ENCODE assay signal across 8 cellular contexts in the genomic region with DNA sequence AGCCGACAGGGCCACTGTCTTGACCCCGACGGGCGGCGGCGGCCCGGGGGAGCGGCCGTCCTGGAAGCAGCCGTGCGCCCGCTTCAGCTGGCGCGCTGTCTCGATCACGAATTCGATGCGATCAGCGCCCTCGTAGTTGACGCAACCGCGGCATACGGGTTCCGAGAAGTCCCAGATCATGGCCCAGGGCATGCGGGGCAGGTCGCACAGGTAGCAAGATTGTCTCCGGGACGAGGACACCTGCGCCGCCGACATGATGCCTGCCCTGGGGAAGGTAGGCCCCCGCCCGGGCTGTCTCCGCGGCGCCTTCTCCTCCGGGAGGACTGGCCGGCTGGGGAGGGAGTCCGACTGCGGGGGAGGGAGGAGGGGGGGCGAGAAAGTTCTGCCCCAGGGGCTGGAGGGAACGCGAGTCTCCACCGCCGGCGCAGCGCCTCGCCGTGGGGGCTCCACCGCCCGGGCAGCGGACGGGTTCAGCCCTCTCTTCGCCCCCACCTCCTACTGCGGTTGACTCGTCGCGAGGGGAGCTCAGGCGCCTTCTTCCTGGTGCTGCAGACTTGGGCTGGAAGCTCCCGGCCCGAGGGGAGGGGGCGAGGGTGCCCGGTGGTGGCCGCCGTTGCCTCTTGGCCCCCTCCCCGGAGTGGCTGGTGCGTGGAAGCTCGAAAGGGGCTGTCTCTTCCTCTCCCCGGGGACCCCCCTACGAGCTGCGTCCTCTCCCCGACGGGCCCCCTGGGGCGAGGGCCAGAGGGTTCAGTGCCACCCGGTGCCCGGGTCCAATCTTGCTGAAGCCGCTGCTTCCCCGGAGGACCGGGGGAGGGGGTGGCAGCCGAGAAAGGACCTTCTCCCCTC. TPM values are rescaled to one million over a fixed set of nuclear protein-coding genes. Genes with fewer than 3 reads are reported as not detected.
DNase-seq lines count a peak whose midpoint lies in the region; ATAC-seq, FAIRE-seq and TF ChIP-seq lines count a peak whose summit lies in the region.

No MANE protein-coding gene starts in this region.

- peaks cover 5% of the 10 kb centered on the region for H3K9me1 ChIP-seq in K562 (ENCODE audit: control insufficient read depth, insufficient read depth, low read length)

- CTCF ChIA-PET in K562 (lab: Yijun Ruan, JAX; ENCODE audit: low intra/inter-chr PET ratio) = interaction anchor here (1.7 kb wide), 1 partner anchor 114 kb away, joined by 5 read pairs; no protein-coding TSS in a partner anchor

- H3K4me3 ChIP-seq in K562 = peak overlapping the region; percentile 65
- peak overlapping the region; percentile 94 for H3K4me3 ChIP-seq in iPS-18a (ENCODE audit: low read length)
- peak overlapping the region; percentile 53 to 93 (median 79) for H3K4me3 ChIP-seq in skin epidermis

- H2AFZ ChIP-seq in K562 (ENCODE audit: low read depth, low read length) = peak overlapping the region; percentile 59; the same call in 1 of the 2 replicates

- DNase-seq in ELR (ENCODE audit: low read depth) = peak; percentile 71
- peak in 52 of 76 experiments; percentile 7 to 77 (median 48) for DNase-seq in HUDEP-2 (lab: John Stamatoyannopoulos, UW; ENCODE audit: unreplicated experiment in 76 of 76)
- DNase-seq in T-helper 22 cell (ENCODE audit: low read depth) = peak; percentile 52
- peak; percentile 75 to 79 (median 77) for DNase-seq in K562 (ENCODE audit: extremely low read depth in 1 of 4, low spot score in 3 of 4)
- no peak for DNase-seq in HuH-7 (ENCODE audit: low spot score)

- 0% methylated on average over 16 of the region's 81 CpGs for WGBS in K562 (ENCODE audit: insufficient coverage, low coverage, missing lambda C conversion rate)

- peak overlapping the region; percentile 73 for H3K4me2 ChIP-seq in K562 (ENCODE audit: insufficient read depth, low read length)

- H3K36me3 ChIP-seq in K562 (ENCODE audit: control insufficient read depth, insufficient read depth, low read length) (peaks cover 24% of the 10 kb centered on the region; the same call in 2 of the 3 replicates), iPS-18a (ENCODE audit: control insufficient read depth, low read depth, low read length) (no peaks in the 10 kb centered on the region)

- intact Hi-C loops in K562 (cut with micrococcal nuclease) = loop anchor here (1.0 to 10.0 kb wide), 3 partner anchors 13 to 113 kb away; no protein-coding TSS in a partner anchor

- H3K4me1 ChIP-seq in K562 (replicated peaks in 1 of 2; ENCODE audit: control insufficient read depth in 2 of 2, insufficient read depth in 2 of 2, low read length in 2 of 2) (peaks cover 25 to 60% of the 10 kb centered on the region in 2 experiments), iPS-18a (ENCODE audit: control insufficient read depth, low read depth, low read length) (peaks cover 54% of the 10 kb centered on the region)

- no peaks in the 10 kb centered on the region for H3K27me3 ChIP-seq in K562 (ENCODE audit: control insufficient read depth in 2 of 2, insufficient read depth in 2 of 2, low read length in 2 of 2)
- H3K27me3 ChIP-seq in iPS-18a (ENCODE audit: control insufficient read depth, insufficient read depth, low read length) = no peaks in the 10 kb centered on the region

- in situ Hi-C loops in K562 (cut with MboI) = no loop called here

- TF ChIP-seq CTCF in K562 (IDR thresholded peaks at IDR 0.05 in 2 of 3, conservative IDR thresholded peaks at IDR 0.05 in 1 of 3; ENCODE audit: insufficient read depth in 2 of 3, low read depth in 1 of 3, low read length in 3 of 3) = peak in 2 of 3 experiments; percentile 28 to 56; a peak in 5 of 6 replicates

- BruUV-seq in K562 (replicated peaks; lab: Mats Ljungman, UMichigan) = TSS peak; percentile 23

- POLR2A ChIA-PET in K562 (lab: Yijun Ruan, JAX) = interaction anchor here (0.5 to 1.5 kb wide), 8 partner anchors 9 to 105 kb away, joined by 3 to 4 read pairs (median 4); no protein-coding TSS in a partner anchor

- ATAC-seq in GM21423 (IDR thresholded peaks at IDR 0.05; ENCODE audit: unreplicated experiment) = peak; percentile 27
- ATAC-seq in K562 = peak; percentile 74

- H3K27ac ChIP-seq in K562 (ENCODE audit: extremely low read depth, low read depth, low read length) (peak overlapping the region; percentile 95), iPS-18a (ENCODE audit: low read length) (peak overlapping the region; percentile 19), skin epidermis (peak overlapping the region; percentile 94 to 100 (median 99))

- H3K9ac ChIP-seq in K562 (ENCODE audit: insufficient read depth in 1 of 2, low read depth in 2 of 2, low read length in 2 of 2) (peak overlapping the region; percentile 79 to 96), iPS-18a (ENCODE audit: low read length) (peak overlapping the region; percentile 79)

- TF ChIP-seq EP300 in K562 (IDR thresholded peaks at IDR 0.05; ENCODE audit: low read length) = 0 out of 2 replicates have a peak, but pooled peaks have one; percentile 7

- TF ChIP-seq RAD21 in K562 (CRISPR knock-in tag; conservative IDR thresholded peaks at IDR 0.05 in 1 of 2, IDR thresholded peaks at IDR 0.05 in 1 of 2) = peak; percentile 30 to 48

- FAIRE-seq in K562 (lab: Jason Lieb, UNC) = no peak

- H3K79me2 ChIP-seq in K562 (ENCODE audit: control insufficient read depth, insufficient read depth, low read length) = peaks cover 42% of the 10 kb centered on the region

- no peaks in the 10 kb centered on the region for H3K9me3 ChIP-seq in K562 (replicated peaks; ENCODE audit: control insufficient read depth, insufficient read depth, low read depth, low read length)
- no peaks in the 10 kb centered on the region for H3K9me3 ChIP-seq in iPS-18a (ENCODE audit: control insufficient read depth, low read depth, low read length)

- H4K20me1 ChIP-seq in K562 (replicated peaks; ENCODE audit: control insufficient read depth, insufficient read depth, low read length) = peaks cover 4% of the 10 kb centered on the region; the same call in 1 of the 2 replicates

- TF ChIP-seq POLR2A in K562 (conservative IDR thresholded peaks at IDR 0.05) = no peak; the same call in none of the 2 replicates

TF ChIP-seq in K562, 482 proteins besides CTCF, POLR2A, EP300 and RAD21 (continues in another document):
- no peak for TF ChIP-seq NCOA6 (IDR thresholded peaks at IDR 0.05)
- TF ChIP-seq KAT2B (IDR thresholded peaks at IDR 0.05; ENCODE audit: low read depth, low read length) = no peak
- TF ChIP-seq DACH1 (IDR thresholded peaks at IDR 0.05; ENCODE audit: partially characterized antibody) = no peak
- peak; percentile 29 for TF ChIP-seq HNRNPK (IDR thresholded peaks at IDR 0.05; ENCODE audit: low read depth, low read length, poor library complexity, severe bottlenecking)
- TF ChIP-seq ZNF644 (tag; IDR thresholded peaks at IDR 0.05; ENCODE audit: low read depth) = no peak
- no peak for TF ChIP-seq TCF3 (CRISPR knock-in tag; IDR thresholded peaks at IDR 0.05)
- TF ChIP-seq RBFOX2 (IDR thresholded peaks at IDR 0.05; ENCODE audit: low read depth, low read length) = peak; percentile 79
- no peak for TF ChIP-seq TARDBP (IDR thresholded peaks at IDR 0.05)
- no peak for TF ChIP-seq MIER1 (IDR thresholded peaks at IDR 0.05; ENCODE audit: low read depth)
- TF ChIP-seq CBFA2T2 (conservative IDR thresholded peaks at IDR 0.05) = no peak
- TF ChIP-seq U2AF2 (optimal IDR thresholded peaks at IDR 0.05; ENCODE audit: low read depth, low read length) = no peak
- TF ChIP-seq ZNF274 (IDR thresholded peaks at IDR 0.05; ENCODE audit: borderline replicate concordance, low read depth, low read length) = no peak
- TF ChIP-seq HIVEP1 (CRISPR knock-in tag; IDR thresholded peaks at IDR 0.05) = no peak
- peak; percentile 34; the same call in 1 of the 2 replicates for TF ChIP-seq ATF3 (IDR thresholded peaks at IDR 0.05)
- TF ChIP-seq ATF3 (CRISPR knock-in tag; conservative IDR thresholded peaks at IDR 0.05) = no peak
- no peak for TF ChIP-seq GTF2A2 (tag; IDR thresholded peaks at IDR 0.05)
- no peak for TF ChIP-seq MTA1 (IDR thresholded peaks at IDR 0.05; ENCODE audit: borderline replicate concordance)

RNA-seq across cellular contexts. Expression of gene IRF2BPL, which starts 0.7 kb away (rescaled TPM):
- 1.8 and 3.8 TPM in 2 replicates for total RNA-seq in K562 (2011; cell fraction: chromatin; rRNA removed; ENCODE audit: low replicate concordance)
- total RNA-seq in K562 (2011; cell fraction: nucleolus; rRNA removed) = 5.5 and 6.5 TPM in 2 replicates
- 2.5 and 3.7 TPM in 2 replicates for total RNA-seq in K562 (2011; cell fraction: nucleoplasm; rRNA removed)
- total RNA-seq in K562 (2014; rRNA removed) = 14.4 and 18.2 TPM in 2 replicates
- 2.4 and 2.5 TPM in 2 replicates for total RNA-seq in K562 (2014; rRNA removed; fragmentation: Illumina TruSeq; extraction: Trizol)
- total RNA-seq in K562 (2015; rRNA removed; fragmentation: Illumina TruSeq; extraction: Trizol) = 4.2 and 5.1 TPM in 2 replicates
- total RNA-seq in K562 (2021) = 21.6 and 22.1 TPM in 2 replicates
- 1.3 and 2.8 TPM in 2 replicates for polyA plus RNA-seq in K562 (2011; rRNA removed)
- polyA plus RNA-seq in K562 (2011; cell fraction: cytosol; rRNA removed) = 1.7 and 4.5 TPM in 2 replicates
- polyA plus RNA-seq in K562 (2011; cell fraction: nucleus; rRNA removed) = 3.2 and 4.7 TPM in 2 replicates
- polyA plus RNA-seq in K562 (2012) = 16.8 and 19.2 TPM in 2 replicates
- 2.5 and 3.6 TPM in 2 replicates for polyA plus RNA-seq in K562 (2014; fragmentation: Illumina TruSeq; extraction: Trizol)
- under 1 TPM; 0.52 to 0.75 TPM for polyA plus RNA-seq in K562 (2014; fragmentation: Nextera tagmentation; extraction: Ambion mirVana)
- 6.5 and 6.9 TPM in 2 replicates for polyA plus RNA-seq in K562 (2014; rRNA removed)
- polyA minus RNA-seq in K562 (2011; rRNA and poly(A)+ RNA removed) = 2.2 TPM in 2 replicates
- polyA minus RNA-seq in K562 (2011; cell fraction: cytosol; rRNA and poly(A)+ RNA removed) = 6.6 and 10.5 TPM in 2 replicates
- 3.1 and 5.6 TPM in 2 replicates for polyA minus RNA-seq in K562 (2011; cell fraction: nucleus; rRNA and poly(A)+ RNA removed)

Comparison
In these comparisons a context has a peak if more than half of its experiments do, and no peak if none do; other contexts are left out.
1. H3K27ac ChIP-seq: peak in every context shown above with its lines; median percentile 99 in skin epidermis; 95 in K562; 19 in iPS-18a.